In genomic region chr3:58183891-58184290, GRCh38 we compare ENCODE assay signal across 10 cellular contexts. TPM values are rescaled to one million over a fixed set of nuclear protein-coding genes. Genes with fewer than 3 reads are reported as not detected.
"Had no signal": no experiment of that assay in that cellular context is flagged by ENCODE, and none has a peak within 500 bp of the region (broad histone marks: within the 10 kb centered on the region; RNA-seq: fewer than 3 reads in every experiment).

No MANE protein-coding gene starts in this region.

- H3K9me3 ChIP-seq: HAP-1 had no signal

- H3K4me2 ChIP-seq: GM23338 had no signal

- H3K4me3 ChIP-seq: GM23338, HAP-1 had no signal

- H3K36me3 Mint-ChIP-seq: IgD-negative memory B cell had no signal

- H3K27me3 Mint-ChIP-seq: IgD-negative memory B cell had no signal

- H3K36me3 ChIP-seq: HAP-1 had no signal

- DNase-seq: H7, HFFc6 had no signal

- H3K4me3 Mint-ChIP-seq: GM23338, HFFc6, IgD-negative memory B cell had no signal

- H3K27ac Mint-ChIP-seq: GM23338, HFFc6 had no signal

- H3K27ac ChIP-seq: HL-60 had no signal

- H3K9me3 Mint-ChIP-seq: GM23338, HFFc6, IgD-negative memory B cell had no signal

- ATAC-seq: GM23338, HCT116, HepG2 had no signal

- H3K4me1 ChIP-seq: HAP-1 had no signal

- FAIRE-seq: HepG2 had no signal

RNA-seq across cellular contexts. Expression of gene DNASE1L3, which starts 26.9 kb away (rescaled TPM):
- total RNA-seq: GM23338, H4, H7, HFFc6, HT1080 had no signal
- polyA plus RNA-seq: GM23338 had no signal
